17 cellular contexts compared by ENCODE assay signal in the genomic region with DNA sequence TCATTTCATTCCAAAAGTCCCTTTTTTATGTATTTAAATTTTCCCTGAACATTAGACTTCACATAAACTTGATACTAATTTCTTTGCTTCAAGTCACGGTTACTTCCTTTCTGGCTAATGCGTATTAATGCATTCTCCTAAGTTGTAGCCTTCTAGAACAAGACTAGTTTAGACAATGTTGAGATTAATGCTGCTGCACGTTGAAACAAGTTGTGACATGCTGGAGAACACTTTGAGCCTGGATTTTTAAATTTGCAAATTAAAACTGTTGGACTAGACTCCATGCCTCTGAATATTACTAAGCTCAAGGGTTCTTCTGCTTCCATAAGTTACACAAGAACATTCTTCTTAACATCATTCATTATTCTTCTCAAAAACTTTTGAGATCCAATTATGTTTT. TPM values are rescaled to one million over a fixed set of nuclear protein-coding genes. Genes with fewer than 3 reads are reported as not detected.
DNase-seq lines count a peak whose midpoint lies in the region; ATAC-seq, FAIRE-seq and TF ChIP-seq lines count a peak whose summit lies in the region.
"Had no signal": no experiment of that assay in that cellular context is flagged by ENCODE, and none has a peak within 500 bp of the region (broad histone marks: within the 10 kb centered on the region; RNA-seq: fewer than 3 reads in every experiment).

No MANE protein-coding gene starts in this region.

- no peaks in the 10 kb centered on the region for H3K27me3 Mint-ChIP-seq in MCF 10A (ENCODE audit: insufficient read depth, unreplicated experiment)

- H3K9me3 Mint-ChIP-seq in MCF 10A (ENCODE audit: unreplicated experiment), result no peaks in the 10 kb centered on the region
- H3K9me3 Mint-ChIP-seq: CD4-positive, alpha-beta T cell had no signal

- H3K27me3 ChIP-seq in breast epithelium (no peaks in the 10 kb centered on the region), K562 (ENCODE audit: control insufficient read depth in 2 of 2, insufficient read depth in 2 of 2, low read length in 2 of 2) (no peaks in the 10 kb centered on the region), foreskin keratinocyte (no peaks in the 10 kb centered on the region)

- H2AFZ ChIP-seq in K562 (ENCODE audit: low read depth, low read length), result peak overlapping the region; percentile 86

- H3K27ac Mint-ChIP-seq in MCF 10A (ENCODE audit: low read depth, unreplicated experiment), result no peak overlapping the region
- H3K27ac Mint-ChIP-seq: B cell; CD4-positive, alpha-beta T cell had no signal

- H3K4me3 ChIP-seq in breast epithelium (no peak overlapping the region), K562 (no peak overlapping the region)
- H3K4me3 ChIP-seq: HAP-1 had no signal

- no peak overlapping the region for H3K27ac ChIP-seq in breast epithelium
- H3K27ac ChIP-seq in K562 (ENCODE audit: extremely low read depth, low read depth, low read length), result no peak overlapping the region
- no peak overlapping the region for H3K27ac ChIP-seq in foreskin keratinocyte

- POLR2A ChIA-PET in MCF 10A (lab: Yijun Ruan, JAX), result interaction anchor here (0.6 to 1.0 kb wide), 3 partner anchors 18 to 1543 kb away, joined by 3 read pairs; no protein-coding TSS in a partner anchor
- POLR2A ChIA-PET in K562 (lab: Yijun Ruan, JAX), result interaction anchor here (0.8 kb wide), 1 partner anchor 1328 kb away, joined by 3 read pairs; no protein-coding TSS in a partner anchor

- no TSS peak for BruUV-seq in MCF 10A (replicated peaks; lab: Mats Ljungman, UMichigan)
- no TSS peak for BruUV-seq in K562 (replicated peaks; lab: Mats Ljungman, UMichigan)

- peak; percentile 79 for FAIRE-seq in K562 (lab: Jason Lieb, UNC)
- FAIRE-seq: G401.6, GM12891, H1 had no signal

- no peaks in the 10 kb centered on the region for H4K20me1 ChIP-seq in K562 (replicated peaks; ENCODE audit: control insufficient read depth, insufficient read depth, low read length)

- H3K9ac ChIP-seq in K562 (ENCODE audit: insufficient read depth in 1 of 2, low read depth in 2 of 2, low read length in 2 of 2), result no peak overlapping the region

- TF ChIP-seq CTCF in MCF 10A (IDR thresholded peaks at IDR 0.05; ENCODE audit: unreplicated experiment), result no peak
- no peak for TF ChIP-seq CTCF in breast epithelium (IDR thresholded peaks at IDR 0.05)
- TF ChIP-seq CTCF in K562 (IDR thresholded peaks at IDR 0.05 in 2 of 3, conservative IDR thresholded peaks at IDR 0.05 in 1 of 3; ENCODE audit: insufficient read depth in 2 of 3, low read depth in 1 of 3, low read length in 3 of 3), result no peak
- no peak for TF ChIP-seq CTCF in foreskin keratinocyte (conservative IDR thresholded peaks at IDR 0.05)

- no peaks in the 10 kb centered on the region for H3K9me1 ChIP-seq in K562 (ENCODE audit: control insufficient read depth, insufficient read depth, low read length)

- H3K4me1 ChIP-seq in breast epithelium, result no peaks in the 10 kb centered on the region
- peaks cover 5 to 10% of the 10 kb centered on the region in 2 experiments; a peak in 3 of 5 replicates for H3K4me1 ChIP-seq in K562 (replicated peaks in 1 of 2; ENCODE audit: control insufficient read depth in 2 of 2, insufficient read depth in 2 of 2, low read length in 2 of 2)
- H3K4me1 ChIP-seq in foreskin keratinocyte, result no peaks in the 10 kb centered on the region

- H3K9me3 ChIP-seq in breast epithelium (no peaks in the 10 kb centered on the region), K562 (replicated peaks; ENCODE audit: control insufficient read depth, insufficient read depth, low read depth, low read length) (no peaks in the 10 kb centered on the region; the same call in 1 of the 2 replicates)

- CTCF ChIA-PET in MCF 10A (lab: Yijun Ruan, JAX) (interaction anchor here (0.7 to 1.0 kb wide), 2 partner anchors 29 to 1602 kb away, joined by 3 to 6 read pairs; partner anchors contain the start of gene ID2), K562 (lab: Yijun Ruan, JAX; ENCODE audit: low intra/inter-chr PET ratio) (no interaction called here)

- in situ Hi-C loops in K562 (cut with MboI), result no loop called here

- no peaks in the 10 kb centered on the region for H3K4me1 Mint-ChIP-seq in MCF 10A (ENCODE audit: insufficient read depth, unreplicated experiment)
- H3K4me1 Mint-ChIP-seq: B cell had no signal

- H3K36me3 ChIP-seq in breast epithelium, result no peaks in the 10 kb centered on the region
- H3K36me3 ChIP-seq in K562 (ENCODE audit: control insufficient read depth, insufficient read depth, low read length), result no peaks in the 10 kb centered on the region
- H3K36me3 ChIP-seq: HAP-1 had no signal

- H3K79me2 ChIP-seq in K562 (ENCODE audit: control insufficient read depth, insufficient read depth, low read length), result no peaks in the 10 kb centered on the region

- no peak overlapping the region for H3K4me2 ChIP-seq in K562 (ENCODE audit: insufficient read depth, low read length)

- no peaks in the 10 kb centered on the region for H3K36me3 Mint-ChIP-seq in MCF 10A (ENCODE audit: insufficient read depth, unreplicated experiment)

- TF ChIP-seq RAD21 in K562 (CRISPR knock-in tag; conservative IDR thresholded peaks at IDR 0.05 in 1 of 2, IDR thresholded peaks at IDR 0.05 in 1 of 2), result no peak

- ATAC-seq in K562 (no peak), foreskin keratinocyte (no peak), HG02973 (IDR thresholded peaks at IDR 0.05; ENCODE audit: unreplicated experiment) (no peak), GM21381 (IDR thresholded peaks at IDR 0.05; ENCODE audit: unreplicated experiment) (no peak)

- no peak for TF ChIP-seq EP300 in K562 (IDR thresholded peaks at IDR 0.05; ENCODE audit: low read length)

- TF ChIP-seq POLR2A in breast epithelium (IDR thresholded peaks at IDR 0.05), result no peak
- TF ChIP-seq POLR2A in K562 (conservative IDR thresholded peaks at IDR 0.05), result no peak

- DNase-seq in MCF 10A (ENCODE audit: unreplicated experiment) (peak; percentile 5), breast epithelium (ENCODE audit: low spot score in 2 of 2) (no peak), K562 (ENCODE audit: extremely low read depth in 1 of 4, low spot score in 3 of 4) (no peak), foreskin keratinocyte (peak; percentile 42 to 68), SIG-M5 treated with dmso at 0.1 percent for 504 hours (lab: John Stamatoyannopoulos, UW; ENCODE audit: unreplicated experiment) (no peak)
- DNase-seq: C1 segment of cervical spinal cord; Calu3; CD4-positive, alpha-beta T cell; DMS 273 treated with DMSO at 0.1 percent for 48 hours; EL had no signal

- no peak overlapping the region for H3K4me3 Mint-ChIP-seq in MCF 10A (ENCODE audit: unreplicated experiment)
- H3K4me3 Mint-ChIP-seq: B cell; CD4-positive, alpha-beta T cell had no signal

- WGBS in K562 (ENCODE audit: insufficient coverage, low coverage, missing lambda C conversion rate), result 60% methylated on average over 3 of the region's 3 CpGs

- intact Hi-C loops in MCF 10A (cut with micrococcal nuclease) (no loop called here), breast epithelium (cut with DNase I; ENCODE audit: low total_unique reads) (no loop called here), K562 (cut with micrococcal nuclease) (no loop called here)

TF ChIP-seq in K562, 482 proteins besides CTCF, POLR2A, EP300 and RAD21 (continues in another document):
- TF ChIP-seq RB1 (IDR thresholded peaks at IDR 0.05; ENCODE audit: low read depth) (no peak), HNRNPK (IDR thresholded peaks at IDR 0.05; ENCODE audit: low read depth, low read length, poor library complexity, severe bottlenecking) (no peak), RNF2 (IDR thresholded peaks at IDR 0.05) (no peak), IRF9 (tag; IDR thresholded peaks at IDR 0.05) (no peak), JUND (IDR thresholded peaks at IDR 0.05; ENCODE audit: borderline replicate concordance, low read depth, low read length) (no peak), JUND (tag; IDR thresholded peaks at IDR 0.05; ENCODE audit: borderline replicate concordance, low read depth, low read length) (no peak), TARDBP (IDR thresholded peaks at IDR 0.05) (no peak), SUPT5H (IDR thresholded peaks at IDR 0.05) (no peak), ZNF133 (CRISPR knock-in tag; IDR thresholded peaks at IDR 0.05) (no peak), ZNF232 (CRISPR knock-in tag; IDR thresholded peaks at IDR 0.05) (no peak), ARHGAP35 (IDR thresholded peaks at IDR 0.05; ENCODE audit: partially characterized antibody) (no peak), MECOM (CRISPR knock-in tag; IDR thresholded peaks at IDR 0.05) (no peak), BMI1 (IDR thresholded peaks at IDR 0.05; ENCODE audit: low read length) (no peak)

RNA-seq across cellular contexts. Expression of gene ID2, which starts 29.1 kb away (rescaled TPM):
- total RNA-seq in MCF 10A (2022) (0.54 and 2.0 TPM in 2 replicates), breast epithelium (100 to 1,000 TPM; 240 to 305 (median 260) TPM), K562 (2014; rRNA removed) (11.3 and 16.6 TPM in 2 replicates), K562 (2014; rRNA removed; fragmentation: Illumina TruSeq; extraction: Trizol) (9.3 and 11.0 TPM in 2 replicates), K562 (2015; rRNA removed; fragmentation: Illumina TruSeq; extraction: Trizol) (6.2 and 8.0 TPM in 2 replicates), K562 (2021) (8.3 and 11.1 TPM in 2 replicates), foreskin keratinocyte (0.81 and 1.2 TPM in 2 replicates)
- 13.4 and 28.3 TPM in 2 replicates for total RNA-seq in K562 (2011; cell fraction: chromatin; rRNA removed; ENCODE audit: low replicate concordance)
- 27.2 and 33.5 TPM in 2 replicates for total RNA-seq in K562 (2011; cell fraction: nucleolus; rRNA removed)
- total RNA-seq in K562 (2011; cell fraction: nucleoplasm; rRNA removed), result 24.2 and 26.6 TPM in 2 replicates
- polyA plus RNA-seq in K562 (2011; rRNA removed) (16.7 and 29.0 TPM in 2 replicates), K562 (2014; fragmentation: Illumina TruSeq; extraction: Trizol) (14.9 and 20.5 TPM in 2 replicates), K562 (2014; fragmentation: Nextera tagmentation; extraction: Ambion mirVana) (10 to 100 TPM; 17.4 to 23.1 TPM), K562 (2014; rRNA removed) (28.8 and 35.7 TPM in 2 replicates), foreskin keratinocyte (0.68 and 0.71 TPM in 2 replicates)
- polyA plus RNA-seq in K562 (2011; cell fraction: cytosol; rRNA removed), result 22.2 and 66.4 TPM in 2 replicates
- 29.5 and 79.3 TPM in 2 replicates for polyA plus RNA-seq in K562 (2011; cell fraction: nucleus; rRNA removed)
- polyA plus RNA-seq in K562 (2012), result 20.6 and 22.3 TPM in 2 replicates
- polyA minus RNA-seq in K562 (2011; rRNA and poly(A)+ RNA removed), result 8.8 and 21.6 TPM in 2 replicates
- 6.0 and 9.3 TPM in 2 replicates for polyA minus RNA-seq in K562 (2011; cell fraction: cytosol; rRNA and poly(A)+ RNA removed)
- polyA minus RNA-seq in K562 (2011; cell fraction: nucleus; rRNA and poly(A)+ RNA removed), result 38.2 and 39.5 TPM in 2 replicates

Comparison
In these comparisons a context has a peak if more than half of its experiments do, and no peak if none do; other contexts are left out.
1. DNase-seq: peak in MCF 10A (single experiment) and foreskin keratinocyte (2 of 2); none in breast epithelium (0 of 2), K562 (0 of 4) and SIG-M5 treated with dmso at 0.1 percent for 504 hours (single experiment).
2. RNA of gene ID2, which starts 29.1 kb away (total RNA-seq): 240 to 305 TPM in breast epithelium; 6.2 to 33.5 TPM in K562, 0.54 to 2.0 TPM in MCF 10A and 0.81 to 1.2 TPM in foreskin keratinocyte; every median in the first group is over 4 times any median in the second.